1 cellular context compared by ENCODE assay signal in genomic region chr19:15641901-15642491, GRCh38.
TF ChIP-seq lines count a peak whose summit lies in the region.

No MANE protein-coding gene starts in this region.

TF ChIP-seq in HepG2, 621 proteins besides CTCF, POLR2A, EP300 and RAD21:
- TF ChIP-seq FOXO1 (CRISPR knock-in tag; IDR thresholded peaks at IDR 0.05) (no peak), ZXDC (CRISPR knock-in tag; IDR thresholded peaks at IDR 0.05) (0 out of 2 replicates have a peak, but pooled peaks have one; percentile 13), BORCS8-MEF2B (CRISPR knock-in tag; IDR thresholded peaks at IDR 0.05) (0 out of 2 replicates have a peak, but pooled peaks have one; percentile 25), AKAP8 (CRISPR knock-in tag; IDR thresholded peaks at IDR 0.05) (0 out of 2 replicates have a peak, but pooled peaks have one; percentile 39), ZNF546 (CRISPR knock-in tag; conservative IDR thresholded peaks at IDR 0.05) (no peak), ZNF644 (CRISPR knock-in tag; IDR thresholded peaks at IDR 0.05; ENCODE audit: low read depth) (peak; percentile 47; the same call in 1 of the 2 replicates), NR2F6 (IDR thresholded peaks at IDR 0.05) (peak; percentile 36; the same call in 1 of the 2 replicates), NR2F6 (CRISPR knock-in tag; IDR thresholded peaks at IDR 0.05) (no peak), HNF4A (CRISPR knock-in tag; IDR thresholded peaks at IDR 0.05) (0 out of 2 replicates have a peak, but pooled peaks have one; percentile 31), ZKSCAN5 (CRISPR knock-in tag; IDR thresholded peaks at IDR 0.05) (peak; percentile 86; the same call in 1 of the 2 replicates)
